Comparison of ENCODE assay signal across 3 cellular contexts in genomic region chr7:17046666-17047065, GRCh38.
TF ChIP-seq lines count a peak whose summit lies in the region.

No MANE protein-coding gene starts in this region.

TF ChIP-seq in liver, 16 proteins besides CTCF, POLR2A, EP300 and RAD21 (continued from another document):
- TF ChIP-seq ZBTB33 (IDR thresholded peaks at IDR 0.05) (peak; percentile 22), SP1 (IDR thresholded peaks at IDR 0.05) (peak; percentile 7), JUND (IDR thresholded peaks at IDR 0.05) (no peak), YY1 (IDR thresholded peaks at IDR 0.05) (peak; percentile 38), NR2F2 (IDR thresholded peaks at IDR 0.05) (no peak), RXRA (IDR thresholded peaks at IDR 0.05) (peak in 1 of 2 donors; percentile 18)

TF ChIP-seq in HepG2, 621 proteins besides CTCF, POLR2A, EP300 and RAD21 (continued from another document):
- TF ChIP-seq ZBTB34 (CRISPR knock-in tag; IDR thresholded peaks at IDR 0.05) (no peak), ZNF746 (CRISPR knock-in tag; IDR thresholded peaks at IDR 0.05) (no peak), ZC3H13 (CRISPR knock-in tag; IDR thresholded peaks at IDR 0.05) (no peak), POGK (CRISPR knock-in tag; conservative IDR thresholded peaks at IDR 0.05) (no peak), ZNF564 (CRISPR knock-in tag; IDR thresholded peaks at IDR 0.05) (no peak)
TF ChIP-seq in HepG2: peak in this region for 0.

TF ChIP-seq in GM23338, 12 proteins besides CTCF, POLR2A, EP300 and RAD21 (continued from another document):
- TF ChIP-seq ZNF462 (CRISPR knock-in tag; IDR thresholded peaks at IDR 0.05) (no peak), EZH2 (IDR thresholded peaks at IDR 0.05; ENCODE audit: low read depth, unreplicated experiment) (no peak), REST (IDR thresholded peaks at IDR 0.05; ENCODE audit: unreplicated experiment) (no peak), EZH2phosphoT487 (IDR thresholded peaks at IDR 0.05; ENCODE audit: unreplicated experiment) (no peak)
